In genomic region chr16:28950648-28951409, GRCh38 we compare ENCODE assay signal across 8 cellular contexts. TPM values are rescaled to one million over a fixed set of nuclear protein-coding genes. Genes with fewer than 3 reads are reported as not detected.
DNase-seq lines count a peak whose midpoint lies in the region; ATAC-seq, FAIRE-seq and TF ChIP-seq lines count a peak whose summit lies in the region.

Gene NFATC2IP, plus strand, starts transcription at chr16:28950937. Its CDS starts 75 bp downstream, at chr16:28951012.

- peak; percentile 79 for ATAC-seq in HG03460 (IDR thresholded peaks at IDR 0.05; ENCODE audit: unreplicated experiment)

- no peaks in the 10 kb centered on the region for H3K9me3 ChIP-seq in BE2C

- peak; percentile 99 for DNase-seq in BE2C
- peak; percentile 94 for DNase-seq in GM19240 (ENCODE audit: insufficient read length, low spot score)
- peak; percentile 99 for DNase-seq in NCI-H526 (lab: John Stamatoyannopoulos, UW)
- peak; percentile 100 for DNase-seq in activated CD4-positive, alpha-beta T cell treated with anti-CD3 and anti-CD28 coated beads for 48 hours
- peak; percentile 100 for DNase-seq in kidney tubule cell (ENCODE audit: low spot score)
- peak; percentile 99 for DNase-seq in stimulated activated CD4-positive, alpha-beta T cell treated with anti-CD3 and anti-CD28 coated beads, Interleukin-1b, Interleukin-23, amount 100 ng/mL, for 24 hours (ENCODE audit: low read depth in 4 of 4, low spot score in 1 of 4)

- peak; percentile 76 for FAIRE-seq in colon (lab: Jason Lieb, UNC)

- no peaks in the 10 kb centered on the region for H3K4me1 ChIP-seq in BE2C

- H3K27me3 ChIP-seq in BE2C, result no peaks in the 10 kb centered on the region

- peaks cover 15% of the 10 kb centered on the region for H3K36me3 ChIP-seq in BE2C

- no peak for TF ChIP-seq CTCF in BE2C (IDR thresholded peaks at IDR 0.05; ENCODE audit: low read depth, low read length)

- H3K4me3 ChIP-seq in BE2C (ENCODE audit: low read depth, low read length), result peak within 1 kb of the TSS; percentile 87

RNA-seq across cellular contexts. Expression of gene NFATC2IP, which starts in this region (rescaled TPM):
- polyA plus RNA-seq in BE2C (2012; ENCODE audit: insufficient read depth, insufficient read length, low read depth), result 20.0 TPM

Comparison
In these comparisons a context has a peak if more than half of its experiments do, and no peak if none do; other contexts are left out.
1. Peak in every context shown above with its lines: DNase-seq, ATAC-seq and H3K4me3 ChIP-seq.